Comparison of ENCODE assay signal across 1 cellular context in the genomic region with DNA sequence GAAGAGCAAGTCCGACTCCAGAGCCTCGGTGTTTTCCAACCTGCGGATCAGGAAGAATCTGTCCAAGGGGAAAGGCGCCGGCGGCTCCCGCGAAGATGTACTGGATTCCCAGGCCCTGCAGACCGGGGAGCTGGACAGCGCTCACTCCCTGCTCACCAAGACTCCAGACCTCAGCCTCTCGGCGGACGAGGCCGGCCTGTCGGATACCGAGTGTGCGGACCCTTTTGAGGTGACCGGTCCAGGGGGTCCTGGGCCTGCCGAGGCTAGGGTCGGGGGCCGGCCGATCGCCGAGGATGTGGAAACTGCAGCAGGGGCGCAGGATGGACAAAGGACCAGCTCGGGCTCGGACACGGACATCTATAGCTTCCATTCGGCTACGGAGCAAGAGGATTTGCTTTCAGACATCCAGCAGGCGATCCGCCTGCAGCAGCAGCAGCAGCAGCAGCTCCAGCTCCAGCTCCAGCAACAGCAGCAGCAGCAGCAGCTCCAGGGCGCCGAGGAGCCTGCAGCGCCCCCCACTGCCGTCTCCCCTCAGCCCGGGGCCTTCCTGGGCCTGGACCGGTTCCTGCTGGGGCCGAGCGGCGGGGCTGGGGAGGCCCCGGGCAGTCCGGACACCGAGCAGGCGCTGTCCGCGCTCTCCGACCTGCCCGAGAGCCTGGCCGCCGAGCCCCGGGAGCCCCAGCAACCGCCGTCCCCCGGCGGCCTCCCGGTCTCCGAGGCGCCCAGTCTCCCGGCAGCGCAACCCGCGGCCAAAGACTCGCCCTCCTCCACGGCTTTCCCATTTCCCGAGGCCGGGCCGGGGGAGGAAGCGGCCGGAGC.
TF ChIP-seq lines count a peak whose summit lies in the region.

No MANE protein-coding gene starts in this region.

TF ChIP-seq in HEK293, 187 proteins besides CTCF, POLR2A, EP300 and RAD21 (continued from another document and continues in another):
- TF ChIP-seq, protein P1, sequence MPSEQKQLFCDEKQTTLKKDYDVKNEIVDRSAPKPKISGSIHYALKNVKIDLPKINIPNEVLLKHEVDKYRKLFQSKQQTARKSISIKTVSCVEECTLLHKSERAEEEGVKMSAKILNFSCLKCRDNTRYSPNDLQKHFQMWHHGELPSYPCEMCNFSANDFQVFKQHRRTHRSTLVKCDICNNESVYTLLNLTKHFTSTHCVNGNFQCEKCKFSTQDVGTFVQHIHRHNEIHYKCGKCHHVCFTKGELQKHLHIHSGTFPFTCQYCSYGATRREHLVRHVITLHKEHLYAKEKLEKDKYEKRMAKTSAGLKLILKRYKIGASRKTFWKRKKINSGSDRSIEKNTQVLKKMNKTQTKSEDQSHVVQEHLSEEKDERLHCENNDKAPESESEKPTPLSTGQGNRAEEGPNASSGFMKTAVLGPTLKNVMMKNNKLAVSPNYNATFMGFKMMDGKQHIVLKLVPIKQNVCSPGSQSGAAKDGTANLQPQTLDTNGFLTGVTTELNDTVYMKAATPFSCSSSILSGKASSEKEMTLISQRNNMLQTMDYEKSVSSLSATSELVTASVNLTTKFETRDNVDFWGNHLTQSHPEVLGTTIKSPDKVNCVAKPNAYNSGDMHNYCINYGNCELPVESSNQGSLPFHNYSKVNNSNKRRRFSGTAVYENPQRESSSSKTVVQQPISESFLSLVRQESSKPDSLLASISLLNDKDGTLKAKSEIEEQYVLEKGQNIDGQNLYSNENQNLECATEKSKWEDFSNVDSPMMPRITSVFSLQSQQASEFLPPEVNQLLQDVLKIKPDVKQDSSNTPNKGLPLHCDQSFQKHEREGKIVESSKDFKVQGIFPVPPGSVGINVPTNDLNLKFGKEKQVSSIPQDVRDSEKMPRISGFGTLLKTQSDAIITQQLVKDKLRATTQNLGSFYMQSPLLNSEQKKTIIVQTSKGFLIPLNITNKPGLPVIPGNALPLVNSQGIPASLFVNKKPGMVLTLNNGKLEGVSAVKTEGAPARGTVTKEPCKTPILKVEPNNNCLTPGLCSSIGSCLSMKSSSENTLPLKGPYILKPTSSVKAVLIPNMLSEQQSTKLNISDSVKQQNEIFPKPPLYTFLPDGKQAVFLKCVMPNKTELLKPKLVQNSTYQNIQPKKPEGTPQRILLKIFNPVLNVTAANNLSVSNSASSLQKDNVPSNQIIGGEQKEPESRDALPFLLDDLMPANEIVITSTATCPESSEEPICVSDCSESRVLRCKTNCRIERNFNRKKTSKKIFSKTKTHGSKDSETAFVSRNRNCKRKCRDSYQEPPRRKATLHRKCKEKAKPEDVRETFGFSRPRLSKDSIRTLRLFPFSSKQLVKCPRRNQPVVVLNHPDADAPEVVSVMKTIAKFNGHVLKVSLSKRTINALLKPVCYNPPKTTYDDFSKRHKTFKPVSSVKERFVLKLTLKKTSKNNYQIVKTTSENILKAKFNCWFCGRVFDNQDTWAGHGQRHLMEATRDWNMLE (tag by site-specific recombination; conservative IDR thresholded peaks at IDR 0.05; ENCODE audit: low read depth) = no peak
- TF ChIP-seq, protein P2, sequence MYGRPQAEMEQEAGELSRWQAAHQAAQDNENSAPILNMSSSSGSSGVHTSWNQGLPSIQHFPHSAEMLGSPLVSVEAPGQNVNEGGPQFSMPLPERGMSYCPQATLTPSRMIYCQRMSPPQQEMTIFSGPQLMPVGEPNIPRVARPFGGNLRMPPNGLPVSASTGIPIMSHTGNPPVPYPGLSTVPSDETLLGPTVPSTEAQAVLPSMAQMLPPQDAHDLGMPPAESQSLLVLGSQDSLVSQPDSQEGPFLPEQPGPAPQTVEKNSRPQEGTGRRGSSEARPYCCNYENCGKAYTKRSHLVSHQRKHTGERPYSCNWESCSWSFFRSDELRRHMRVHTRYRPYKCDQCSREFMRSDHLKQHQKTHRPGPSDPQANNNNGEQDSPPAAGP (tag by site-specific recombination; IDR thresholded peaks at IDR 0.05) = no peak
- TF ChIP-seq YY1 (tag by site-specific recombination; IDR thresholded peaks at IDR 0.05) (no peak; the same call in 1 of the 2 replicates), ZNF202 (tag by site-specific recombination; IDR thresholded peaks at IDR 0.05; ENCODE audit: borderline replicate concordance) (no peak), ZNF677 (tag by site-specific recombination; IDR thresholded peaks at IDR 0.05) (0 out of 2 replicates have a peak, but pooled peaks have one; percentile 27), ZNF777 (tag by site-specific recombination; IDR thresholded peaks at IDR 0.05; ENCODE audit: borderline replicate concordance) (no peak), HOXA7 (CRISPR knock-in tag; IDR thresholded peaks at IDR 0.05; ENCODE audit: borderline replicate concordance) (no peak), ZNF133 (tag by site-specific recombination; IDR thresholded peaks at IDR 0.05) (no peak), YY2 (tag by site-specific recombination; IDR thresholded peaks at IDR 0.05) (no peak), ZNF311 (tag by site-specific recombination; IDR thresholded peaks at IDR 0.05; ENCODE audit: borderline replicate concordance) (no peak), BCL11B (tag by site-specific recombination; IDR thresholded peaks at IDR 0.05; ENCODE audit: low read depth) (no peak), ZNF747 (tag by site-specific recombination; IDR thresholded peaks at IDR 0.05) (no peak), ZNF629 (tag by site-specific recombination; IDR thresholded peaks at IDR 0.05) (no peak), SCRT1 (tag by site-specific recombination; IDR thresholded peaks at IDR 0.05; ENCODE audit: borderline replicate concordance) (no peak), ZNF776 (tag by site-specific recombination; IDR thresholded peaks at IDR 0.05; ENCODE audit: borderline replicate concordance) (no peak), ZNF184 (tag by site-specific recombination; IDR thresholded peaks at IDR 0.05) (0 out of 2 replicates have a peak, but pooled peaks have one; percentile 35), ZNF585B (tag by site-specific recombination; IDR thresholded peaks at IDR 0.05) (no peak), ZNF521 (tag by site-specific recombination; IDR thresholded peaks at IDR 0.05) (no peak), SP3 (tag by site-specific recombination; IDR thresholded peaks at IDR 0.05) (no peak), ZNF354C (tag by site-specific recombination; IDR thresholded peaks at IDR 0.05; ENCODE audit: borderline replicate concordance, low read depth) (no peak), ZXDB (tag by site-specific recombination; IDR thresholded peaks at IDR 0.05) (no peak), ZNF416 (tag by site-specific recombination; IDR thresholded peaks at IDR 0.05) (no peak), ZNF529 (tag by site-specific recombination; IDR thresholded peaks at IDR 0.05; ENCODE audit: insufficient replicate concordance) (no peak), EGR2 (tag by site-specific recombination; IDR thresholded peaks at IDR 0.05; ENCODE audit: low read depth) (no peak), ZNF549 (tag by site-specific recombination; IDR thresholded peaks at IDR 0.05) (no peak), ZNF155 (tag by site-specific recombination; IDR thresholded peaks at IDR 0.05) (no peak), ZFP37 (tag by site-specific recombination; IDR thresholded peaks at IDR 0.05) (peak; percentile 58), ZSCAN30 (tag by site-specific recombination; IDR thresholded peaks at IDR 0.05) (peak; percentile 80), MEIS1 (CRISPR knock-in tag; IDR thresholded peaks at IDR 0.05; ENCODE audit: borderline replicate concordance) (0 out of 2 replicates have a peak, but pooled peaks have one; percentile 15), PRDM1 (tag by site-specific recombination; IDR thresholded peaks at IDR 0.05) (no peak), GFI1B (tag by site-specific recombination; IDR thresholded peaks at IDR 0.05) (no peak), ZBTB8A (tag by site-specific recombination; IDR thresholded peaks at IDR 0.05) (peak; percentile 69), ZNF292 (tag by site-specific recombination; IDR thresholded peaks at IDR 0.05; ENCODE audit: borderline replicate concordance, low read depth) (no peak)
- TF ChIP-seq, protein P3, sequence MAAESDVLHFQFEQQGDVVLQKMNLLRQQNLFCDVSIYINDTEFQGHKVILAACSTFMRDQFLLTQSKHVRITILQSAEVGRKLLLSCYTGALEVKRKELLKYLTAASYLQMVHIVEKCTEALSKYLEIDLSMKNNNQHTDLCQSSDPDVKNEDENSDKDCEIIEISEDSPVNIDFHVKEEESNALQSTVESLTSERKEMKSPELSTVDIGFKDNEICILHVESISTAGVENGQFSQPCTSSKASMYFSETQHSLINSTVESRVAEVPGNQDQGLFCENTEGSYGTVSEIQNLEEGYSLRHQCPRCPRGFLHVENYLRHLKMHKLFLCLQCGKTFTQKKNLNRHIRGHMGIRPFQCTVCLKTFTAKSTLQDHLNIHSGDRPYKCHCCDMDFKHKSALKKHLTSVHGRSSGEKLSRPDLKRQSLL (tag by site-specific recombination; IDR thresholded peaks at IDR 0.05) = peak; percentile 98
- TF ChIP-seq, protein P4, sequence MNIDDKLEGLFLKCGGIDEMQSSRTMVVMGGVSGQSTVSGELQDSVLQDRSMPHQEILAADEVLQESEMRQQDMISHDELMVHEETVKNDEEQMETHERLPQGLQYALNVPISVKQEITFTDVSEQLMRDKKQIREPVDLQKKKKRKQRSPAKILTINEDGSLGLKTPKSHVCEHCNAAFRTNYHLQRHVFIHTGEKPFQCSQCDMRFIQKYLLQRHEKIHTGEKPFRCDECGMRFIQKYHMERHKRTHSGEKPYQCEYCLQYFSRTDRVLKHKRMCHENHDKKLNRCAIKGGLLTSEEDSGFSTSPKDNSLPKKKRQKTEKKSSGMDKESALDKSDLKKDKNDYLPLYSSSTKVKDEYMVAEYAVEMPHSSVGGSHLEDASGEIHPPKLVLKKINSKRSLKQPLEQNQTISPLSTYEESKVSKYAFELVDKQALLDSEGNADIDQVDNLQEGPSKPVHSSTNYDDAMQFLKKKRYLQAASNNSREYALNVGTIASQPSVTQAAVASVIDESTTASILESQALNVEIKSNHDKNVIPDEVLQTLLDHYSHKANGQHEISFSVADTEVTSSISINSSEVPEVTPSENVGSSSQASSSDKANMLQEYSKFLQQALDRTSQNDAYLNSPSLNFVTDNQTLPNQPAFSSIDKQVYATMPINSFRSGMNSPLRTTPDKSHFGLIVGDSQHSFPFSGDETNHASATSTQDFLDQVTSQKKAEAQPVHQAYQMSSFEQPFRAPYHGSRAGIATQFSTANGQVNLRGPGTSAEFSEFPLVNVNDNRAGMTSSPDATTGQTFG (tag by site-specific recombination; IDR thresholded peaks at IDR 0.05; ENCODE audit: borderline replicate concordance) = no peak
- TF ChIP-seq, protein P5, sequence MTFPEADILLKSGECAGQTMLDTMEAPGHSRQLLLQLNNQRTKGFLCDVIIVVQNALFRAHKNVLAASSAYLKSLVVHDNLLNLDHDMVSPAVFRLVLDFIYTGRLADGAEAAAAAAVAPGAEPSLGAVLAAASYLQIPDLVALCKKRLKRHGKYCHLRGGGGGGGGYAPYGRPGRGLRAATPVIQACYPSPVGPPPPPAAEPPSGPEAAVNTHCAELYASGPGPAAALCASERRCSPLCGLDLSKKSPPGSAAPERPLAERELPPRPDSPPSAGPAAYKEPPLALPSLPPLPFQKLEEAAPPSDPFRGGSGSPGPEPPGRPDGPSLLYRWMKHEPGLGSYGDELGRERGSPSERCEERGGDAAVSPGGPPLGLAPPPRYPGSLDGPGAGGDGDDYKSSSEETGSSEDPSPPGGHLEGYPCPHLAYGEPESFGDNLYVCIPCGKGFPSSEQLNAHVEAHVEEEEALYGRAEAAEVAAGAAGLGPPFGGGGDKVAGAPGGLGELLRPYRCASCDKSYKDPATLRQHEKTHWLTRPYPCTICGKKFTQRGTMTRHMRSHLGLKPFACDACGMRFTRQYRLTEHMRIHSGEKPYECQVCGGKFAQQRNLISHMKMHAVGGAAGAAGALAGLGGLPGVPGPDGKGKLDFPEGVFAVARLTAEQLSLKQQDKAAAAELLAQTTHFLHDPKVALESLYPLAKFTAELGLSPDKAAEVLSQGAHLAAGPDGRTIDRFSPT (tag by site-specific recombination; IDR thresholded peaks at IDR 0.05) = no peak
- TF ChIP-seq, protein P6, sequence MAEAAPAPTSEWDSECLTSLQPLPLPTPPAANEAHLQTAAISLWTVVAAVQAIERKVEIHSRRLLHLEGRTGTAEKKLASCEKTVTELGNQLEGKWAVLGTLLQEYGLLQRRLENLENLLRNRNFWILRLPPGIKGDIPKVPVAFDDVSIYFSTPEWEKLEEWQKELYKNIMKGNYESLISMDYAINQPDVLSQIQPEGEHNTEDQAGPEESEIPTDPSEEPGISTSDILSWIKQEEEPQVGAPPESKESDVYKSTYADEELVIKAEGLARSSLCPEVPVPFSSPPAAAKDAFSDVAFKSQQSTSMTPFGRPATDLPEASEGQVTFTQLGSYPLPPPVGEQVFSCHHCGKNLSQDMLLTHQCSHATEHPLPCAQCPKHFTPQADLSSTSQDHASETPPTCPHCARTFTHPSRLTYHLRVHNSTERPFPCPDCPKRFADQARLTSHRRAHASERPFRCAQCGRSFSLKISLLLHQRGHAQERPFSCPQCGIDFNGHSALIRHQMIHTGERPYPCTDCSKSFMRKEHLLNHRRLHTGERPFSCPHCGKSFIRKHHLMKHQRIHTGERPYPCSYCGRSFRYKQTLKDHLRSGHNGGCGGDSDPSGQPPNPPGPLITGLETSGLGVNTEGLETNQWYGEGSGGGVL (tag by site-specific recombination; IDR thresholded peaks at IDR 0.05) = no peak
- TF ChIP-seq, protein P7, sequence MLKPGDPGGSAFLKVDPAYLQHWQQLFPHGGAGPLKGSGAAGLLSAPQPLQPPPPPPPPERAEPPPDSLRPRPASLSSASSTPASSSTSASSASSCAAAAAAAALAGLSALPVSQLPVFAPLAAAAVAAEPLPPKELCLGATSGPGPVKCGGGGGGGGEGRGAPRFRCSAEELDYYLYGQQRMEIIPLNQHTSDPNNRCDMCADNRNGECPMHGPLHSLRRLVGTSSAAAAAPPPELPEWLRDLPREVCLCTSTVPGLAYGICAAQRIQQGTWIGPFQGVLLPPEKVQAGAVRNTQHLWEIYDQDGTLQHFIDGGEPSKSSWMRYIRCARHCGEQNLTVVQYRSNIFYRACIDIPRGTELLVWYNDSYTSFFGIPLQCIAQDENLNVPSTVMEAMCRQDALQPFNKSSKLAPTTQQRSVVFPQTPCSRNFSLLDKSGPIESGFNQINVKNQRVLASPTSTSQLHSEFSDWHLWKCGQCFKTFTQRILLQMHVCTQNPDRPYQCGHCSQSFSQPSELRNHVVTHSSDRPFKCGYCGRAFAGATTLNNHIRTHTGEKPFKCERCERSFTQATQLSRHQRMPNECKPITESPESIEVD (tag by site-specific recombination; IDR thresholded peaks at IDR 0.05) = no peak
